8 cellular contexts compared by ENCODE assay signal in the genomic region with DNA sequence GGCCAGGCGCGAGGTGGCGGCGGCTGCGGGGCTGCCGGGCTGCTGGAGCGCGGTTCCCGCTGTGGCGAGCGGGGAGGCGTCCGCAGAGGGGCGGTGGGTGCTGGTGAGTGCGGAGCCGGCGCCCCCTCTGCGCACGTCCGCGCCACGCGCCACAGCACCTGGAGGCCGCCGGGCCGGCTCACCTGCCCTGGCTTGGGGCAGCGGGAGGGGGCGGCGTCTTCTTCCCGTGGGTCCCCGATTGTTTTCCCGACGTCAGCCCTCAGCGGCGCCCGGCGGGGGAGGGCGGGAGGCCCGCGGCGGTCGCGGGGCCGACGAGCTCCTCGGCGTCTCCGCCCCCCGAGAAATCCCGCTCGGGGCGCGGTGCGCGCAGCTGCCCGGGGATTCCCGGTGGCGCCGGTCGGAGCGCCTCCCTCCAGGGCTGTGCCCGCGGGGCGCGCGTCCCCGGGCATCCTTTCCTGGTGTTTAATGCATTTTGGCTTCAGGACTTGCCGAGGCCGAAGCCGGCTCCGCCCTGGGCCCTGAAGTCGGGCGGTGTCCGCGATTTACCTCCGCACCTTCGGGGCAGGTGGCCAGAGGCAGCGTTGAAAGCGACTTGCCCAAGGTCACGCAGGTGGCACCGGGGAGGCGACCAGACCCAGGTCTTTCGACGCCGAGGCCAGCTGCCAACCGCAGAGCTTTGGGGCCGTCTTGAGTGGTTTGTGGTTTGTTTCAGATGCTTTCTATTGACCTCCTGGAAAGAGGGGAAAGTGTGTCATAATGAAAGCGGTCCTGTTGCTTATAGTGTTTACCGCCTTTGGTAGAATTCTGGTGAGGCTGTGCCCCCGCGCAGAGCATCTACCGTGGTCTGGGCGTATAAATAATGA. TPM values are rescaled to one million over a fixed set of nuclear protein-coding genes. Genes with fewer than 3 reads are reported as not detected.
DNase-seq lines count a peak whose midpoint lies in the region; ATAC-seq, FAIRE-seq and TF ChIP-seq lines count a peak whose summit lies in the region.

No MANE protein-coding gene starts in this region.

- WGBS in gastroesophageal sphincter (ENCODE audit: low coverage in 1 of 2), 2 donors = 0 to 3% methylated on average over 4 to 18 of the region's 93 CpGs

- H3K9me3 Mint-ChIP-seq in activated naive CD4-positive, alpha-beta T cell treated with anti-CD3 and anti-CD28 coated beads for 36 hours = no peaks in the 10 kb centered on the region

- no peak for TF ChIP-seq EP300 in gastroesophageal sphincter (IDR thresholded peaks at IDR 0.05)

- peaks cover 0 to 4% of the 10 kb centered on the region in 2 donors for H3K36me3 ChIP-seq in gastroesophageal sphincter

- no peaks in the 10 kb centered on the region for H3K27me3 Mint-ChIP-seq in activated naive CD4-positive, alpha-beta T cell treated with anti-CD3 and anti-CD28 coated beads for 36 hours (ENCODE audit: low read depth)

- peaks cover 3 to 76% (median 19%) of the 10 kb centered on the region in 3 donors for H3K4me1 ChIP-seq in gastroesophageal sphincter

- H3K4me1 Mint-ChIP-seq in activated naive CD4-positive, alpha-beta T cell treated with anti-CD3 and anti-CD28 coated beads for 36 hours (ENCODE audit: low read depth) = peaks cover 42% of the 10 kb centered on the region

- CTCF ChIA-PET in activated naive CD4-positive, alpha-beta T cell treated with anti-CD3 and anti-CD28 coated beads for 36 hours (lab: Charles Lee) = interaction anchor here (1.1 to 2.0 kb wide), 4 partner anchors 31 to 60 kb away, joined by 3 to 6 read pairs (median 4); no protein-coding TSS in a partner anchor

- peak overlapping the region; percentile 94 to 100 (median 99) for H3K27ac ChIP-seq in gastroesophageal sphincter

- no peaks in the 10 kb centered on the region for H3K27me3 ChIP-seq in gastroesophageal sphincter

- peak overlapping the region; percentile 94 for H3K27ac Mint-ChIP-seq in activated naive CD4-positive, alpha-beta T cell treated with anti-CD3 and anti-CD28 coated beads for 36 hours

- peaks cover 4% of the 10 kb centered on the region for H3K36me3 Mint-ChIP-seq in activated naive CD4-positive, alpha-beta T cell treated with anti-CD3 and anti-CD28 coated beads for 36 hours (ENCODE audit: low read depth)

- ATAC-seq in HG03354 (IDR thresholded peaks at IDR 0.05; ENCODE audit: poor library complexity, severe bottlenecking, unreplicated experiment) = peak; percentile 48
- ATAC-seq in gastroesophageal sphincter = peak; percentile 54

- DNase-seq in C1 segment of cervical spinal cord (lab: John Stamatoyannopoulos, UW) (peak in 12 of 14 donors; percentile 32 to 80 (median 63)), GM19239 (ENCODE audit: insufficient read length, low spot score) (peak; percentile 44), RPMI8226 (peak; percentile 88), nucleus accumbens (lab: John Stamatoyannopoulos, UW) (peak in 39 of 56 donors; percentile 17 to 80 (median 58)), superior temporal gyrus (ENCODE audit: extremely low spot score) (peak; percentile 39)
- peak; percentile 69 for DNase-seq in activated naive CD4-positive, alpha-beta T cell treated with anti-CD3 and anti-CD28 coated beads for 36 hours

- no peaks in the 10 kb centered on the region for H3K9me3 ChIP-seq in gastroesophageal sphincter

- FAIRE-seq in GM19239 (lab: Jason Lieb, UNC) = peak; percentile 94

- intact Hi-C loops in activated naive CD4-positive, alpha-beta T cell treated with anti-CD3 and anti-CD28 coated beads for 36 hours (cut with micrococcal nuclease) = loop anchor here (1.0 to 10.0 kb wide), 10 partner anchors 13 to 779 kb away; a partner anchor contains a TSS

- no peak for TF ChIP-seq CTCF in gastroesophageal sphincter (IDR thresholded peaks at IDR 0.05)

- H3K4me3 ChIP-seq in gastroesophageal sphincter = peak overlapping the region; percentile 91 to 98

- H3K4me3 Mint-ChIP-seq in activated naive CD4-positive, alpha-beta T cell treated with anti-CD3 and anti-CD28 coated beads for 36 hours = peak overlapping the region; percentile 90

- no peak for TF ChIP-seq POLR2A in gastroesophageal sphincter (IDR thresholded peaks at IDR 0.05)

RNA-seq across cellular contexts. Expression of a gene that starts 0.6 kb away (rescaled TPM):
- total RNA-seq in activated naive CD4-positive, alpha-beta T cell treated with anti-CD3 and anti-CD28 coated beads for 36 hours = 10 to 100 TPM; 17.6 to 17.9 TPM
- 100 to 1,000 TPM in 2 of 4 donors, 10 to 100 TPM in 2; 62.1 to 125 (median 93.8) TPM for total RNA-seq in gastroesophageal sphincter

Comparison
In these comparisons a context has a peak if more than half of its experiments do, and no peak if none do; other contexts are left out.
1. Peak in every context shown above with its lines: DNase-seq, ATAC-seq, H3K4me3 ChIP-seq and H3K27ac ChIP-seq.